In the genomic region with DNA sequence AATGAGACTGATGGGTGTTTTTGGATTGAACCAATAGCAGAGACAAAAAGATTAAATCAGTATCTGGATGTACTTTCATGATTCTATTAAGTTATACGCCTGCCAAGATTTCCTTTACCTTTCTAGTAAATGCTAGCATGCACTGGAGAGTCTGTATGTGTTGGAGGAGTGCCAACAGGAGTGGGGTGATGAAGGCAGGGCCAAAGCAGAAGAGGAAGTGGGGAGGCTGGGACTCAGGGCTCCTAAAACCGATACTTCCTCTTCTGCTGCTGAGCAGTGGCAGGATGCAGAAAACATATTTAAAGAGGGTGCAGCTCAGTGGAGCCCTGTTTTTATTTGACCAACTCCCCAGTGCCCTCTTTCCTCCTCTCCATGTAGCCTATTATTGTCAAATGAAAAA, we compare ENCODE assay signal across 9 cellular contexts. TPM values are rescaled to one million over a fixed set of nuclear protein-coding genes. Genes with fewer than 3 reads are reported as not detected.
DNase-seq lines count a peak whose midpoint lies in the region; ATAC-seq, FAIRE-seq and TF ChIP-seq lines count a peak whose summit lies in the region.
"Had no signal": no experiment of that assay in that cellular context is flagged by ENCODE, and none has a peak within 500 bp of the region (broad histone marks: within the 10 kb centered on the region; RNA-seq: fewer than 3 reads in every experiment).

No MANE protein-coding gene starts in this region.

- no peaks in the 10 kb centered on the region for H3K9me3 Mint-ChIP-seq in activated CD4-positive, alpha-beta memory T cell treated with anti-CD3 and anti-CD28 coated beads for 36 hours

- TF ChIP-seq POLR2A in GM12891 (IDR thresholded peaks at IDR 0.05; ENCODE audit: low read depth, low read length) (no peak), esophagus muscularis mucosa (IDR thresholded peaks at IDR 0.05; ENCODE audit: low read depth) (no peak)

- no peak overlapping the region for H3K4me3 ChIP-seq in esophagus muscularis mucosa

- peaks cover 0 to 35% (median 17%) of the 10 kb centered on the region in 4 donors for H3K4me1 ChIP-seq in esophagus muscularis mucosa
- H3K4me1 ChIP-seq: parathyroid adenoma had no signal

- peaks cover 32% of the 10 kb centered on the region for H3K4me1 Mint-ChIP-seq in activated CD4-positive, alpha-beta memory T cell treated with anti-CD3 and anti-CD28 coated beads for 36 hours (ENCODE audit: low read depth)

- H3K36me3 Mint-ChIP-seq in activated CD4-positive, alpha-beta memory T cell treated with anti-CD3 and anti-CD28 coated beads for 36 hours, result peaks cover 5% of the 10 kb centered on the region

- TF ChIP-seq EP300 in esophagus muscularis mucosa (IDR thresholded peaks at IDR 0.05), result no peak

- TF ChIP-seq CTCF in esophagus muscularis mucosa (IDR thresholded peaks at IDR 0.05), result no peak

- WGBS in esophagus muscularis mucosa, result 36% methylated on average over 2 of the region's 2 CpGs

- H3K9me3 ChIP-seq in esophagus muscularis mucosa, result no peaks in the 10 kb centered on the region

- peak; percentile 94 for ATAC-seq in GM21526 (IDR thresholded peaks at IDR 0.05; ENCODE audit: low FRiP score, unreplicated experiment)

- CTCF ChIA-PET in activated CD4-positive, alpha-beta memory T cell treated with anti-CD3 and anti-CD28 coated beads for 36 hours (lab: Charles Lee), result no interaction called here

- DNase-seq in GM12891 (ENCODE audit: insufficient read length, low spot score) (peak; percentile 7), HT1080 (ENCODE audit: low read depth) (peak; percentile 0), midbrain (lab: John Stamatoyannopoulos, UW) (peak; percentile 6), cerebellum (ENCODE audit: low spot score) (no peak), esophagus muscularis mucosa (ENCODE audit: extremely low spot score) (no peak), RKO (ENCODE audit: low spot score) (no peak)
- peak; percentile 64 for DNase-seq in activated CD4-positive, alpha-beta memory T cell treated with anti-CD3 and anti-CD28 coated beads for 36 hours

- intact Hi-C loops in activated CD4-positive, alpha-beta memory T cell treated with anti-CD3 and anti-CD28 coated beads for 36 hours (cut with micrococcal nuclease), result loop anchor here (1.0 to 10.0 kb wide), 7 partner anchors 8 to 943 kb away; a partner anchor contains a TSS
- intact Hi-C loops in esophagus muscularis mucosa (cut with DNase I), result no loop called here

- no peaks in the 10 kb centered on the region for H3K36me3 ChIP-seq in esophagus muscularis mucosa

- POLR2A ChIA-PET in activated CD4-positive, alpha-beta memory T cell treated with anti-CD3 and anti-CD28 coated beads for 36 hours (lab: Charles Lee), result interaction anchor here (0.8 kb wide), 1 partner anchor 8 kb away, joined by 4 read pairs; no protein-coding TSS in a partner anchor

- peak overlapping the region; percentile 81 for H3K27ac Mint-ChIP-seq in activated CD4-positive, alpha-beta memory T cell treated with anti-CD3 and anti-CD28 coated beads for 36 hours

- H3K4me3 Mint-ChIP-seq in activated CD4-positive, alpha-beta memory T cell treated with anti-CD3 and anti-CD28 coated beads for 36 hours, result peak overlapping the region; percentile 45

- H3K27me3 Mint-ChIP-seq in activated CD4-positive, alpha-beta memory T cell treated with anti-CD3 and anti-CD28 coated beads for 36 hours, result no peaks in the 10 kb centered on the region

- H3K27ac ChIP-seq in esophagus muscularis mucosa (replicated peaks in 1 of 4), result no peak overlapping the region
- H3K27ac ChIP-seq: parathyroid adenoma had no signal

- H3K27me3 ChIP-seq in esophagus muscularis mucosa, result no peaks in the 10 kb centered on the region

- FAIRE-seq in GM12891 (lab: Jason Lieb, UNC), result peak; percentile 94

TF ChIP-seq in GM12891, 5 proteins besides CTCF, POLR2A, EP300 and RAD21:
- TF ChIP-seq SPI1 (IDR thresholded peaks at IDR 0.05; ENCODE audit: low read depth, low read length) (peak; percentile 96), TAF1 (IDR thresholded peaks at IDR 0.05; ENCODE audit: low read depth, low read length) (no peak), POU2F2 (IDR thresholded peaks at IDR 0.05; ENCODE audit: low read depth, low read length) (no peak)

RNA-seq across cellular contexts. Expression of a gene that starts 5.6 kb away (rescaled TPM):
- 6.3 TPM for polyA plus RNA-seq in GM12891 (2012; ENCODE audit: low read depth, missing spikeins)
- not detected in 2 replicates for total RNA-seq in HT1080 (2014; rRNA removed; shearing (Covaris generic))
- polyA plus RNA-seq in HT1080 (2015; cell fraction: cytosol; rRNA removed), result not detected in 2 replicates
- polyA plus RNA-seq in HT1080 (2015; cell fraction: nucleus; rRNA removed), result not detected in 2 replicates
- 1 to 10 TPM; 1.8 to 2.5 TPM for total RNA-seq in activated CD4-positive, alpha-beta memory T cell treated with anti-CD3 and anti-CD28 coated beads for 36 hours
- 2.6 TPM for total RNA-seq in cerebellum
- 10 to 100 TPM; 19.6 to 32.4 (median 25.5) TPM for total RNA-seq in esophagus muscularis mucosa

Comparison
In these comparisons a context has a peak if more than half of its experiments do, and no peak if none do; other contexts are left out.
1. DNase-seq: peak in GM12891 (single experiment), HT1080 (single experiment), activated CD4-positive, alpha-beta memory T cell treated with anti-CD3 and anti-CD28 coated beads for 36 hours (single experiment) and midbrain (single experiment); none in cerebellum (single experiment), esophagus muscularis mucosa (single experiment) and RKO (single experiment).